In genomic region chr6:135594000-135594399, GRCh38 we compare ENCODE assay signal across 27 cellular contexts.
"Had no signal": no experiment of that assay in that cellular context is flagged by ENCODE, and none has a peak within 500 bp of the region (broad histone marks: within the 10 kb centered on the region; RNA-seq: fewer than 3 reads in every experiment).

No MANE protein-coding gene starts in this region.

- H3K36me3 ChIP-seq: neutrophil, spleen, stomach, thoracic aorta, thyroid gland, tibial nerve, upper lobe of left lung, vagina had no signal

- H3K9ac ChIP-seq: parathyroid adenoma had no signal

- H3K9me3 ChIP-seq: neutrophil, thoracic aorta, thyroid gland, upper lobe of left lung, vagina had no signal

- H3K4me2 ChIP-seq: smooth muscle cell had no signal

- ATAC-seq: naive thymus-derived CD8-positive, alpha-beta T cell; natural killer cell treated with Interleukin-12 subunit alpha and Interleukin-12 subunit beta and Interleukin-15 and Interleukin-18, amount 100 ng/mL, for 72 hours; psoas muscle; right cardiac atrium; sciatic nerve; stimulated activated effector memory CD8-positive, alpha-beta T cell treated with anti-CD3 and anti-CD28 coated beads, Interleukin-12 subunit alpha, Interleukin-12 subunit beta, amount 100 ng/mL, for 72 hours; stimulated activated naive B cell treated with anti-CD40 and anti-IgM and Interleukin-4, amounts not matched to agents 10 μg/mL and 1 μg/mL and 100 μg/mL, for 72 hours had no signal

- H3K27me3 ChIP-seq: neutrophil, spleen, stomach, thyroid gland, upper lobe of left lung, vagina had no signal

- H2AFZ ChIP-seq: parathyroid adenoma had no signal

- H3K27ac ChIP-seq: neutrophil, parathyroid adenoma, psoas muscle, skin epidermis, spleen, stomach, thoracic aorta, thyroid gland, tibial nerve, upper lobe of left lung, vagina had no signal

- H3K79me2 ChIP-seq: parathyroid adenoma had no signal

- H3K4me1 ChIP-seq: parathyroid adenoma, psoas muscle, spleen, stomach, thyroid gland, tibial nerve, upper lobe of left lung, vagina had no signal

- FAIRE-seq: urothelium cell line had no signal

- DNase-seq: naive thymus-derived CD8-positive, alpha-beta T cell; nephron progenitor cell; nucleus accumbens; posterior cingulate gyrus; psoas muscle; right cardiac atrium; spleen; stimulated activated CD4-positive, alpha-beta T cell treated with anti-CD3 and anti-CD28 coated beads, Interleukin-12 subunit alpha, Interleukin-12 subunit beta, amount 100 ng/mL, for 4 hours; stimulated activated CD4-positive, alpha-beta T cell treated with anti-CD3 and anti-CD28 coated beads, Interleukin-1b, Interleukin-23, amount 100 ng/mL, for 48 hours; stimulated activated CD4-positive, alpha-beta T cell treated with anti-CD3 and anti-CD28 coated beads, Interleukin-4, amount 100 ng/mL, for 1 hour; stimulated activated naive B cell treated with anti-CD40 and anti-IgM and Interleukin-4, amounts not matched to agents 10 μg/mL and 1 μg/mL and 100 μg/mL, for 72 hours; stimulated activated naive CD4-positive, alpha-beta T cell treated with Interleukin-2 at 50 U/mL for 16 hours; stomach; thyroid gland; trophoblast cell; upper lobe of left lung had no signal

- H3K4me3 ChIP-seq: psoas muscle, skin epidermis, smooth muscle cell, spleen, stomach, thoracic aorta, thyroid gland, tibial nerve, upper lobe of left lung, vagina had no signal
